ENCODE assay signal across 8 cellular contexts in genomic region chr22:36352775-36353507, GRCh38. TPM values are rescaled to one million over a fixed set of nuclear protein-coding genes. Genes with fewer than 3 reads are reported as not detected.
DNase-seq lines count a peak whose midpoint lies in the region; ATAC-seq and TF ChIP-seq lines count a peak whose summit lies in the region.

No MANE protein-coding gene starts in this region.

- H3K4me3 Mint-ChIP-seq in activated T-cell treated with anti-CD3 and anti-CD28 coated beads, Interleukin-2, amount 50 U/mL, for 72 hours, result peak overlapping the region; percentile 58 to 67

- no peaks in the 10 kb centered on the region for H3K27me3 ChIP-seq in right atrium auricular region
- H3K27me3 ChIP-seq in spleen (replicated peaks in 1 of 7), result no peaks in the 10 kb centered on the region

- H3K4me1 ChIP-seq in right atrium auricular region, result peaks cover 0 to 98% of the 10 kb centered on the region in 2 donors
- H3K4me1 ChIP-seq in spleen, result peaks cover 83 to 100% (median 97%) of the 10 kb centered on the region in 6 donors

- H3K9me3 Mint-ChIP-seq in activated T-cell treated with anti-CD3 and anti-CD28 coated beads, Interleukin-2, amount 50 U/mL, for 72 hours, result no peaks in the 10 kb centered on the region

- no peak for TF ChIP-seq POLR2A in spleen (IDR thresholded peaks at IDR 0.05)

- DNase-seq in HuH-7 (ENCODE audit: low spot score) (peak; percentile 76), right atrium auricular region (ENCODE audit: low spot score) (peak; percentile 85), spleen (no peak), SK-N-DZ (ENCODE audit: low spot score) (no peak)
- no peak for DNase-seq in activated T-cell treated with anti-CD3 and anti-CD28 coated beads, Interleukin-2, amount 50 U/mL, for 72 hours

- H3K36me3 Mint-ChIP-seq in activated T-cell treated with anti-CD3 and anti-CD28 coated beads, Interleukin-2, amount 50 U/mL, for 72 hours (ENCODE audit: insufficient read depth in 2 of 2), result peaks cover 7 to 30% of the 10 kb centered on the region in 2 donors

- H3K4me3 ChIP-seq in right atrium auricular region (peak overlapping the region in 1 of 2 donors; percentile 11), spleen (peak overlapping the region in 1 of 8 donors; percentile 28)

- TF ChIP-seq CTCF in right atrium auricular region (IDR thresholded peaks at IDR 0.05) (no peak), spleen (IDR thresholded peaks at IDR 0.05 in 8 of 11, conservative IDR thresholded peaks at IDR 0.05 in 3 of 11) (no peak)

- H3K27ac ChIP-seq in right atrium auricular region, result peak overlapping the region; percentile 85 to 87
- peak overlapping the region; percentile 61 to 100 (median 86) for H3K27ac ChIP-seq in spleen

- H3K36me3 ChIP-seq in right atrium auricular region (peaks cover 19% of the 10 kb centered on the region), spleen (peaks cover 0 to 57% (median 13%) of the 10 kb centered on the region in 6 donors)

- H3K9me3 ChIP-seq in right atrium auricular region (no peaks in the 10 kb centered on the region), spleen (no peaks in the 10 kb centered on the region)

- peak overlapping the region; percentile 84 for H3K27ac Mint-ChIP-seq in activated T-cell treated with anti-CD3 and anti-CD28 coated beads, Interleukin-2, amount 50 U/mL, for 72 hours

- H3K4me1 Mint-ChIP-seq in activated T-cell treated with anti-CD3 and anti-CD28 coated beads, Interleukin-2, amount 50 U/mL, for 72 hours (ENCODE audit: low read depth), result peaks cover 91% of the 10 kb centered on the region

- 55 to 68% (median 59%) methylated on average over 13 to 16 of the region's 16 CpGs for WGBS in spleen, 5 donors

- H3K27me3 Mint-ChIP-seq in activated T-cell treated with anti-CD3 and anti-CD28 coated beads, Interleukin-2, amount 50 U/mL, for 72 hours (ENCODE audit: low read depth), result no peaks in the 10 kb centered on the region

- intact Hi-C loops in spleen (cut with DNase I; ENCODE audit: low total_unique reads), result no loop called here

- ATAC-seq in activated T-cell treated with anti-CD3 and anti-CD28 coated beads, Interleukin-2, amount 50 U/mL, for 72 hours (replicated peaks in 1 of 2), result peak; percentile 40 to 59
- ATAC-seq in GM18870 (IDR thresholded peaks at IDR 0.05; ENCODE audit: unreplicated experiment) (no peak), GM19397 (IDR thresholded peaks at IDR 0.05; ENCODE audit: unreplicated experiment) (no peak), HG02884 (IDR thresholded peaks at IDR 0.05; ENCODE audit: unreplicated experiment) (no peak)

RNA-seq across cellular contexts. Expression of gene MYH9, which starts 34.8 kb away (rescaled TPM):
- total RNA-seq in activated T-cell treated with anti-CD3 and anti-CD28 coated beads, Interleukin-2, amount 50 U/mL, for 72 hours, result 100 to 1,000 TPM; 529 to 662 TPM
- 100 to 1,000 TPM; 125 to 229 TPM for total RNA-seq in right atrium auricular region
- total RNA-seq in spleen, result 1,000 to 10,000 TPM in 4 of 7 donors, 100 to 1,000 TPM in 3; 575 to 1,376 (median 1,013) TPM
- polyA plus RNA-seq in spleen, result 100 to 1,000 TPM in 1 of 3 donors, 10 to 100 TPM in 2; 59.8 to 166 (median 71.1) TPM
- 23.5 and 30.9 TPM in 2 replicates for polyA plus RNA-seq in SK-N-DZ (2014; cell fraction: cytosol; rRNA removed)
- 19.9 and 23.2 TPM in 2 replicates for polyA plus RNA-seq in SK-N-DZ (2014; cell fraction: nucleus; rRNA removed)

Comparison
In these comparisons a context has a peak if more than half of its experiments do, and no peak if none do; other contexts are left out.
1. DNase-seq: peak in HuH-7 (single experiment) and right atrium auricular region (single experiment); none in activated T-cell treated with anti-CD3 and anti-CD28 coated beads, Interleukin-2, amount 50 U/mL, for 72 hours (0 of 2), spleen (single experiment) and SK-N-DZ (single experiment).
2. ATAC-seq: peak in activated T-cell treated with anti-CD3 and anti-CD28 coated beads, Interleukin-2, amount 50 U/mL, for 72 hours (2 of 2); none in GM18870 (single experiment), GM19397 (single experiment) and HG02884 (single experiment).